8 cellular contexts compared by ENCODE assay signal in the genomic region with DNA sequence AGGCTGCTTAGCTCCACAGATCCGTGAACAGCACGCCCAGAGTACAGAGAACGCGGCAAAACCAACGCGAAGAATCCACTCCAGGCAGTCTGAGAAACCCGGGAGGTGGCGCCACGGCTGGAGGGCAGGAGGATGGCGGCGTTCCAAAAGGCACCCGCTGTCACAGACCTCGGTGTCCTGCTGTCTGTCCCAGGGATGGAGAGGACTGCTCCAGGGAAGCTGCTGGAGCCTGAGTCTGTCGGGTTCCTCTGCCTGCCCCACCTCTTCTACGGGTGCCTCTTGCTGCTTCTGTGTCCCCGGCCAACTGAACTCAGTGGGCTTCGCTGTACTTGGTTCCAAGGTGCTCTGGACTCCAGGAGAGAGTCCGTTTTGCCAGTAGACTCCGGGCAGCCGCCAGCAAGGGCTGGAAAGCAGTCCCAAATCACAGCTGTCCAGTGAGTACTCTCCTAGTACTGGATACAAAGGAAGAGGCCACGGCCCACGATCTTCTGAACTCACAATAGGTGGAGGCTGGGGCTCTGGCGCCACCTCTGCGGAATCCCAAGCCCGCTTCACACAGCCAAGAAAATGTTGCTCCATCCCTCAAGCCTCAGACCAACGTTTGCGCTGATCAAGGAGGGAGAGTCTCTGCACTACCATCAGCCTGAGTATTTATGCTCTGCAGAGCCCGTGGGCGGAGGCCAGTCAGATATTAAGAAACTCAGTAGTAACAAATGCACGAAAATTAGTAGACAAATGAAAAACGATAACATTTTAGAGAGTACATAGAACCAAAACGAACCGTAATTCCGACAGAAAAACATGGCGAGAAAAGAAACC. TPM values are rescaled to one million over a fixed set of nuclear protein-coding genes. Genes with fewer than 3 reads are reported as not detected.
A peak's percentile ranks its signal among the peaks of the same experiment; 100 is the strongest.
DNase-seq lines count a peak whose midpoint lies in the region; ATAC-seq and TF ChIP-seq lines count a peak whose summit lies in the region.

No MANE protein-coding gene starts in this region.

- no peaks in the 10 kb centered on the region for H3K9me3 Mint-ChIP-seq in Calu3 (ENCODE audit: low read depth, unreplicated experiment)
- H3K9me3 Mint-ChIP-seq in activated CD4-positive, alpha-beta T cell treated with anti-CD3 and anti-CD28 coated beads, Interleukin-2, amount 10 ng/mL, durations not matched to agents 24 days and 14 days: no peaks in the 10 kb centered on the region
- no peaks in the 10 kb centered on the region for H3K9me3 Mint-ChIP-seq in stimulated activated naive CD8-positive, alpha-beta T cell treated with anti-CD3 and anti-CD28 coated beads, Interleukin-15, amount 100 ng/mL, for 72 hours

- WGBS in ectodermal cell, 2 experiments: 2% methylated on average over 35 of the region's 35 CpGs

- CTCF ChIA-PET in Calu3 (lab: Charles Lee) (interaction anchor here (1.4 to 2.3 kb wide), 3 partner anchors 25 to 131 kb away, joined by 7 to 10 read pairs (median 10); no protein-coding TSS in a partner anchor), HEK293T (lab: Yijun Ruan, JAX) (interaction anchor here (0.5 to 4.2 kb wide), 7 partner anchors 20 to 1174 kb away, joined by 3 to 31 read pairs (median 3); no protein-coding TSS in a partner anchor)

- no peaks in the 10 kb centered on the region for H3K27me3 Mint-ChIP-seq in Calu3 (ENCODE audit: unreplicated experiment)
- H3K27me3 Mint-ChIP-seq in activated CD4-positive, alpha-beta T cell treated with anti-CD3 and anti-CD28 coated beads, Interleukin-2, amount 10 ng/mL, durations not matched to agents 24 days and 14 days: no peaks in the 10 kb centered on the region
- H3K27me3 Mint-ChIP-seq in stimulated activated naive CD8-positive, alpha-beta T cell treated with anti-CD3 and anti-CD28 coated beads, Interleukin-15, amount 100 ng/mL, for 72 hours: no peaks in the 10 kb centered on the region

- peak; percentile 80 for DNase-seq in Calu3
- DNase-seq in HEK293T (ENCODE audit: extremely low spot score): peak; percentile 47
- peak; percentile 79 for DNase-seq in NCI-H345 (lab: John Stamatoyannopoulos, UW)
- peak; percentile 89 for DNase-seq in activated CD4-positive, alpha-beta T cell treated with anti-CD3 and anti-CD28 coated beads, Interleukin-2, amount 10 ng/mL, durations not matched to agents 24 days and 14 days
- DNase-seq in stimulated activated naive CD8-positive, alpha-beta T cell treated with anti-CD3 and anti-CD28 coated beads, Interleukin-15, amount 100 ng/mL, for 72 hours: peak; percentile 66 to 70

- POLR2A ChIA-PET in HEK293T (lab: Yijun Ruan, JAX): interaction anchor here (0.8 to 4.2 kb wide), 11 partner anchors 18 to 131 kb away, joined by 3 to 36 read pairs (median 3); a partner anchor contains a TSS

- peak; percentile 21 for ATAC-seq in stimulated activated naive CD8-positive, alpha-beta T cell treated with anti-CD3 and anti-CD28 coated beads, Interleukin-15, amount 100 ng/mL, for 72 hours
- no peak for ATAC-seq in HG02884 (IDR thresholded peaks at IDR 0.05; ENCODE audit: unreplicated experiment)

- BruUV-seq in Calu3 (replicated peaks; lab: Mats Ljungman, UMichigan): TSS peak; percentile 43

- peaks cover 90% of the 10 kb centered on the region for H3K36me3 Mint-ChIP-seq in Calu3 (ENCODE audit: insufficient read depth, unreplicated experiment)
- H3K36me3 Mint-ChIP-seq in activated CD4-positive, alpha-beta T cell treated with anti-CD3 and anti-CD28 coated beads, Interleukin-2, amount 10 ng/mL, durations not matched to agents 24 days and 14 days (ENCODE audit: low read depth): no peaks in the 10 kb centered on the region

- H3K4me3 Mint-ChIP-seq in Calu3 (ENCODE audit: low read depth, unreplicated experiment): peak overlapping the region; percentile 90
- H3K4me3 Mint-ChIP-seq in activated CD4-positive, alpha-beta T cell treated with anti-CD3 and anti-CD28 coated beads, Interleukin-2, amount 10 ng/mL, durations not matched to agents 24 days and 14 days: peak overlapping the region; percentile 94
- peak overlapping the region; percentile 92 to 95 for H3K4me3 Mint-ChIP-seq in stimulated activated naive CD8-positive, alpha-beta T cell treated with anti-CD3 and anti-CD28 coated beads, Interleukin-15, amount 100 ng/mL, for 72 hours

- H3K27me3 ChIP-seq in ectodermal cell (ENCODE audit: control insufficient read depth, insufficient read depth, low read length, poor library complexity, severe bottlenecking) (peaks cover 81% of the 10 kb centered on the region), mononuclear cell (ENCODE audit: insufficient read depth, low read length) (no peaks in the 10 kb centered on the region)

- intact Hi-C loops in Calu3 (cut with micrococcal nuclease; ENCODE audit: unreplicated experiment): loop anchor here (1.0 to 2.0 kb wide), 4 partner anchors 25 to 127 kb away; no protein-coding TSS in a partner anchor
- intact Hi-C loops in activated CD4-positive, alpha-beta T cell treated with anti-CD3 and anti-CD28 coated beads, Interleukin-2, amount 10 ng/mL, durations not matched to agents 24 days and 14 days (cut with micrococcal nuclease): loop anchor here (1.0 to 10.0 kb wide), 7 partner anchors 19 to 445 kb away; a partner anchor contains a TSS

- H3K9me3 ChIP-seq in ectodermal cell (ENCODE audit: control insufficient read depth, low read length) (no peaks in the 10 kb centered on the region), mononuclear cell (ENCODE audit: low read depth, low read length) (no peaks in the 10 kb centered on the region)

- peaks cover 27% of the 10 kb centered on the region for H3K4me1 Mint-ChIP-seq in Calu3 (ENCODE audit: low read depth, unreplicated experiment)
- H3K4me1 Mint-ChIP-seq in activated CD4-positive, alpha-beta T cell treated with anti-CD3 and anti-CD28 coated beads, Interleukin-2, amount 10 ng/mL, durations not matched to agents 24 days and 14 days: peaks cover 47% of the 10 kb centered on the region
- H3K4me1 Mint-ChIP-seq in stimulated activated naive CD8-positive, alpha-beta T cell treated with anti-CD3 and anti-CD28 coated beads, Interleukin-15, amount 100 ng/mL, for 72 hours: peaks cover 47% of the 10 kb centered on the region

- peak overlapping the region; percentile 96 for H3K27ac Mint-ChIP-seq in Calu3 (ENCODE audit: unreplicated experiment)
- H3K27ac Mint-ChIP-seq in activated CD4-positive, alpha-beta T cell treated with anti-CD3 and anti-CD28 coated beads, Interleukin-2, amount 10 ng/mL, durations not matched to agents 24 days and 14 days: peak overlapping the region; percentile 96
- H3K27ac Mint-ChIP-seq in stimulated activated naive CD8-positive, alpha-beta T cell treated with anti-CD3 and anti-CD28 coated beads, Interleukin-15, amount 100 ng/mL, for 72 hours: peak overlapping the region; percentile 98 to 99

- no peak overlapping the region for H3K27ac ChIP-seq in ectodermal cell (ENCODE audit: insufficient read depth, low read depth, low read length, poor library complexity, severe bottlenecking)

- H3K36me3 ChIP-seq in ectodermal cell (ENCODE audit: control insufficient read depth, insufficient read depth, low read length): no peaks in the 10 kb centered on the region

- H3K4me3 ChIP-seq in ectodermal cell (ENCODE audit: insufficient read depth, low read depth, low read length): peak overlapping the region; percentile 25
- peak overlapping the region; percentile 70 for H3K4me3 ChIP-seq in mononuclear cell (ENCODE audit: low read length)

- no peak for TF ChIP-seq CTCF in Calu3 (IDR thresholded peaks at IDR 0.05; ENCODE audit: unreplicated experiment)

- H3K4me1 ChIP-seq in ectodermal cell (ENCODE audit: control insufficient read depth, insufficient read depth, low read length): peaks cover 11% of the 10 kb centered on the region
- peaks cover 50% of the 10 kb centered on the region for H3K4me1 ChIP-seq in mononuclear cell (ENCODE audit: insufficient read depth, low read length)

TF ChIP-seq in HEK293T, 16 proteins besides CTCF, POLR2A, EP300 and RAD21:
- TF ChIP-seq FOXA1 (IDR thresholded peaks at IDR 0.05): no peak
- TF ChIP-seq L3MBTL2 (conservative IDR thresholded peaks at IDR 0.05): peak; percentile 33

RNA-seq across cellular contexts. Expression of a gene that starts 0.4 kb away (rescaled TPM):
- total RNA-seq in Calu3 (2022) (8.0 and 9.4 TPM in 2 replicates), mononuclear cell (31.4 TPM)
- 1.1 and 1.2 TPM in 2 replicates for total RNA-seq in activated CD4-positive, alpha-beta T cell treated with anti-CD3 and anti-CD28 coated beads, Interleukin-2, amount 10 ng/mL, durations not matched to agents 24 days and 14 days
- polyA plus RNA-seq in ectodermal cell (2013, experiment 1 of 4): not detected
- 0.30 TPM for polyA plus RNA-seq in ectodermal cell (2013, experiment 2 of 4)
- polyA plus RNA-seq in ectodermal cell (2013, experiment 3 of 4): not detected
- 0.49 TPM for polyA plus RNA-seq in ectodermal cell (2013, experiment 4 of 4)
